7 cellular contexts compared by ENCODE assay signal in the genomic region with DNA sequence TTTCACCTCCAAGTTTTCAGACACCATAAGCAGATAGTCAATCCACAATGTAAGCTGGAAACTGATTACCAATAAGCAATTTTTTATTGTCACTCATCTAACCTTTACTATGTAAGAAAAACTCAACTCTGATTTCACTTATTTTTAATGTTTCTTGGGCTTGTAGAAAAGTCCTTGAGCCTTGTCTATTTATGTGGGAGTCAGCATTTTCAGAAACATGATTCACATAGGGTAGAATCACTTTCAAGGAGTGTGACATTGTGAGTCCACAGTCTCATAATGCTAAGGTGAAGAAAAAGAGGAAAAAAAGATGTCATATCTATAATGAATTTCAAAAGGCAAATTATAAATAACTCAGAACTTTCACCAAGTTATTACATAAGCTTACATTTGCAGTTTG.
"Had no signal": no experiment of that assay in that cellular context is flagged by ENCODE, and none has a peak within 500 bp of the region (broad histone marks: within the 10 kb centered on the region; RNA-seq: fewer than 3 reads in every experiment).

No MANE protein-coding gene starts in this region.

- H3K27ac ChIP-seq: GM23248 had no signal

- H3K9ac ChIP-seq: GM23248 had no signal

- H3K36me3 ChIP-seq: HAP-1 had no signal

- ATAC-seq: HCT116, K562 had no signal

- H3K9me3 ChIP-seq: HAP-1 had no signal

- H3K4me3 Mint-ChIP-seq: HFFc6 had no signal

- H3K27ac Mint-ChIP-seq: HFFc6 had no signal

- H2AFZ ChIP-seq: GM23248 had no signal

- H3K4me1 ChIP-seq: HAP-1 had no signal

- DNase-seq: GM23248, GOT3, H7 had no signal

- H3K4me3 ChIP-seq: GM23248, HAP-1, K562 had no signal
